Comparison of ENCODE assay signal across 14 cellular contexts in genomic region chr6:157649311-157650260, GRCh38.
DNase-seq lines count a peak whose midpoint lies in the region; ATAC-seq lines count a peak whose summit lies in the region.
"Had no signal": no experiment of that assay in that cellular context is flagged by ENCODE, and none has a peak within 500 bp of the region (broad histone marks: within the 10 kb centered on the region; RNA-seq: fewer than 3 reads in every experiment).

No MANE protein-coding gene starts in this region.

- H3K27ac Mint-ChIP-seq in stimulated activated naive B cell treated with anti-CD40 and anti-IgM and Interleukin-4, amounts not matched to agents 10 μg/mL and 1 μg/mL and 100 μg/mL, for 72 hours: peak overlapping the region; percentile 71
- H3K27ac Mint-ChIP-seq: activated naive CD8-positive, alpha-beta T cell; naive thymus-derived CD8-positive, alpha-beta T cell had no signal

- DNase-seq in NCI-H82 (lab: John Stamatoyannopoulos, UW) (peak; percentile 46), NCI-H82 treated with DMSO at 0.1 percent for 48 hours (lab: John Stamatoyannopoulos, UW; ENCODE audit: unreplicated experiment) (no peak), NCI-H345 treated with DMSO at 0.1 percent for 48 hours (lab: John Stamatoyannopoulos, UW; ENCODE audit: unreplicated experiment) (peak; percentile 59), head of caudate nucleus (peak in 29 of 42 donors; percentile 13 to 67 (median 39)), NCI-H226 (no peak)
- no peak for DNase-seq in stimulated activated naive B cell treated with anti-CD40 and anti-IgM and Interleukin-4, amounts not matched to agents 10 μg/mL and 1 μg/mL and 100 μg/mL, for 72 hours
- DNase-seq in activated CD4-positive, alpha-beta T cell treated with anti-CD3 and anti-CD28 coated beads, Interleukin-2, amount 50 U/mL, for 48 hours: no peak
- DNase-seq: DMS53; naive thymus-derived CD8-positive, alpha-beta T cell; T-helper 9 cell had no signal

- H3K4me1 Mint-ChIP-seq in stimulated activated naive B cell treated with anti-CD40 and anti-IgM and Interleukin-4, amounts not matched to agents 10 μg/mL and 1 μg/mL and 100 μg/mL, for 72 hours: peaks cover 14 to 28% of the 10 kb centered on the region in 2 donors

- peaks cover 0 to 4% of the 10 kb centered on the region in 2 donors for H3K27me3 Mint-ChIP-seq in stimulated activated naive B cell treated with anti-CD40 and anti-IgM and Interleukin-4, amounts not matched to agents 10 μg/mL and 1 μg/mL and 100 μg/mL, for 72 hours
- H3K27me3 Mint-ChIP-seq: activated naive CD8-positive, alpha-beta T cell had no signal

- no peak overlapping the region for H3K4me3 Mint-ChIP-seq in stimulated activated naive B cell treated with anti-CD40 and anti-IgM and Interleukin-4, amounts not matched to agents 10 μg/mL and 1 μg/mL and 100 μg/mL, for 72 hours
- H3K4me3 Mint-ChIP-seq: activated naive CD8-positive, alpha-beta T cell; naive thymus-derived CD8-positive, alpha-beta T cell had no signal

- H3K36me3 Mint-ChIP-seq in stimulated activated naive B cell treated with anti-CD40 and anti-IgM and Interleukin-4, amounts not matched to agents 10 μg/mL and 1 μg/mL and 100 μg/mL, for 72 hours: peaks cover 47 to 58% of the 10 kb centered on the region in 2 donors
- H3K36me3 Mint-ChIP-seq: activated naive CD8-positive, alpha-beta T cell; naive thymus-derived CD8-positive, alpha-beta T cell had no signal

- no peak for ATAC-seq in stimulated activated naive B cell treated with anti-CD40 and anti-IgM and Interleukin-4, amounts not matched to agents 10 μg/mL and 1 μg/mL and 100 μg/mL, for 72 hours (replicated peaks)
- ATAC-seq in HG03354 (IDR thresholded peaks at IDR 0.05; ENCODE audit: poor library complexity, severe bottlenecking, unreplicated experiment): no peak
- ATAC-seq: A549; GM12878; naive thymus-derived CD8-positive, alpha-beta T cell had no signal

- H3K9me3 Mint-ChIP-seq in stimulated activated naive B cell treated with anti-CD40 and anti-IgM and Interleukin-4, amounts not matched to agents 10 μg/mL and 1 μg/mL and 100 μg/mL, for 72 hours: no peaks in the 10 kb centered on the region
- H3K9me3 Mint-ChIP-seq: naive thymus-derived CD8-positive, alpha-beta T cell had no signal

- intact Hi-C loops in head of caudate nucleus (cut with DNase I): no loop called here

Comparison
In these comparisons a context has a peak if more than half of its experiments do, and no peak if none do; other contexts are left out.
1. DNase-seq: peak in NCI-H82 (single experiment), NCI-H345 treated with DMSO at 0.1 percent for 48 hours (single experiment) and head of caudate nucleus (29 of 42); none in NCI-H82 treated with DMSO at 0.1 percent for 48 hours (single experiment), stimulated activated naive B cell treated with anti-CD40 and anti-IgM and Interleukin-4, amounts not matched to agents 10 μg/mL and 1 μg/mL and 100 μg/mL, for 72 hours (single experiment), NCI-H226 (single experiment) and activated CD4-positive, alpha-beta T cell treated with anti-CD3 and anti-CD28 coated beads, Interleukin-2, amount 50 U/mL, for 48 hours (0 of 2).